In genomic region chr7:100895701-100895955, GRCh38 we compare ENCODE assay signal across 1 cellular context.
TF ChIP-seq lines count a peak whose summit lies in the region.

TSS of gene ACHE (minus strand) at chr7:100895888. CDS start at chr7:100894232, 1,656 bp downstream.

TF ChIP-seq in H1, 55 proteins besides CTCF, POLR2A, EP300 and RAD21 (continued from another document):
- TF ChIP-seq CHD7 (IDR thresholded peaks at IDR 0.05; ENCODE audit: insufficient replicate concordance, low read length) = no peak
- TF ChIP-seq CBX8 (IDR thresholded peaks at IDR 0.05; ENCODE audit: borderline replicate concordance, low read depth, low read length) = no peak
- TF ChIP-seq KDM5A (IDR thresholded peaks at IDR 0.05; ENCODE audit: low read length) = no peak
